In genomic region chr18:49564435-49564834, GRCh38 we compare ENCODE assay signal across 1 cellular context.
TF ChIP-seq lines count a peak whose summit lies in the region.

No MANE protein-coding gene starts in this region.

TF ChIP-seq in HepG2, 621 proteins besides CTCF, POLR2A, EP300 and RAD21 (continued from another document):
- no peak for TF ChIP-seq AKAP8 (CRISPR knock-in tag; IDR thresholded peaks at IDR 0.05)
